1 cellular context compared by ENCODE assay signal in the genomic region with DNA sequence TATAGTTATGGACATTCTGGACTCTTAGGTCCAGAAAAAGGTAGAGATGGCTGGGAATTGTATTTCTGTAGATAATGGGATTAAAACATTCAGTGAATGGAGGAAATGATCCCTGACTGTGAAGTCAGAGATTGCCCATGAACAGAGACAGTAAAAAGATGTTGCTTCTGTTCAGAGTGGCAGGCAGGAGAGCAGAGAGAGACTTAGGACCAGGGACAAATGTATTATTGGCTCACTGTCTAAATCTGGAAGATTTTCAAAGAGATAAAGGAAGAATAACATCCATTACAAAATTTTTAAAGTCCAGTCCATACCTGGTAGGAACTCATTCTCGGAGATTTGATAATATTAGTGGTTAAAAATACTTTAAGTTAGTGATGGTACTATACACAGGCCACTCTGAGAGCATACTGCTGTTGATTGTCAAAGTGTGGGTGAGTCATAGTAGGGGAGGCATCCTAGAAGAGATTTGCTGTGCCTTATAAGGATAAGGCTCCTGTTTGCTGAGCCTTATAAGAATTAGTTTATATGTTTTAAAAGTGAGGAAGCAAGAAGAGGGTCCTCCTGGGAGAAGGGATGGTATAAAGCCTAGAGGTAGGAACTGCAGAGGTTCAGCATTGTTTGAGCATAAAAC.
TF ChIP-seq lines count a peak whose summit lies in the region.

No MANE protein-coding gene starts in this region.

TF ChIP-seq in liver, 16 proteins besides CTCF, POLR2A, EP300 and RAD21 (continued from another document):
- TF ChIP-seq, protein P1, sequence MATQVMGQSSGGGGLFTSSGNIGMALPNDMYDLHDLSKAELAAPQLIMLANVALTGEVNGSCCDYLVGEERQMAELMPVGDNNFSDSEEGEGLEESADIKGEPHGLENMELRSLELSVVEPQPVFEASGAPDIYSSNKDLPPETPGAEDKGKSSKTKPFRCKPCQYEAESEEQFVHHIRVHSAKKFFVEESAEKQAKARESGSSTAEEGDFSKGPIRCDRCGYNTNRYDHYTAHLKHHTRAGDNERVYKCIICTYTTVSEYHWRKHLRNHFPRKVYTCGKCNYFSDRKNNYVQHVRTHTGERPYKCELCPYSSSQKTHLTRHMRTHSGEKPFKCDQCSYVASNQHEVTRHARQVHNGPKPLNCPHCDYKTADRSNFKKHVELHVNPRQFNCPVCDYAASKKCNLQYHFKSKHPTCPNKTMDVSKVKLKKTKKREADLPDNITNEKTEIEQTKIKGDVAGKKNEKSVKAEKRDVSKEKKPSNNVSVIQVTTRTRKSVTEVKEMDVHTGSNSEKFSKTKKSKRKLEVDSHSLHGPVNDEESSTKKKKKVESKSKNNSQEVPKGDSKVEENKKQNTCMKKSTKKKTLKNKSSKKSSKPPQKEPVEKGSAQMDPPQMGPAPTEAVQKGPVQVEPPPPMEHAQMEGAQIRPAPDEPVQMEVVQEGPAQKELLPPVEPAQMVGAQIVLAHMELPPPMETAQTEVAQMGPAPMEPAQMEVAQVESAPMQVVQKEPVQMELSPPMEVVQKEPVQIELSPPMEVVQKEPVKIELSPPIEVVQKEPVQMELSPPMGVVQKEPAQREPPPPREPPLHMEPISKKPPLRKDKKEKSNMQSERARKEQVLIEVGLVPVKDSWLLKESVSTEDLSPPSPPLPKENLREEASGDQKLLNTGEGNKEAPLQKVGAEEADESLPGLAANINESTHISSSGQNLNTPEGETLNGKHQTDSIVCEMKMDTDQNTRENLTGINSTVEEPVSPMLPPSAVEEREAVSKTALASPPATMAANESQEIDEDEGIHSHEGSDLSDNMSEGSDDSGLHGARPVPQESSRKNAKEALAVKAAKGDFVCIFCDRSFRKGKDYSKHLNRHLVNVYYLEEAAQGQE (IDR thresholded peaks at IDR 0.05), result no peak
- TF ChIP-seq, protein P2, sequence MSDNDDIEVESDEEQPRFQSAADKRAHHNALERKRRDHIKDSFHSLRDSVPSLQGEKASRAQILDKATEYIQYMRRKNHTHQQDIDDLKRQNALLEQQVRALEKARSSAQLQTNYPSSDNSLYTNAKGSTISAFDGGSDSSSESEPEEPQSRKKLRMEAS (IDR thresholded peaks at IDR 0.05), result no peak
